In genomic region chr6:111985202-111985731, GRCh38 we compare ENCODE assay signal across 1 cellular context.
A peak's percentile ranks its signal among the peaks of the same experiment; 100 is the strongest.
TF ChIP-seq lines count a peak whose summit lies in the region.

No MANE protein-coding gene starts in this region.

TF ChIP-seq in H1, 55 proteins besides CTCF, POLR2A, EP300 and RAD21:
- TF ChIP-seq CTBP2 (IDR thresholded peaks at IDR 0.05; ENCODE audit: borderline replicate concordance, insufficient read depth, insufficient read length, low read length) (no peak), CEBPB (IDR thresholded peaks at IDR 0.05; ENCODE audit: low read depth, low read length) (no peak), GABPA (IDR thresholded peaks at IDR 0.05; ENCODE audit: borderline replicate concordance, insufficient read depth, low read length) (no peak), GTF2F1 (IDR thresholded peaks at IDR 0.05; ENCODE audit: borderline replicate concordance, low read depth, low read length) (no peak), RFX5 (IDR thresholded peaks at IDR 0.05; ENCODE audit: borderline replicate concordance, low read depth, low read length) (no peak), SIRT6 (IDR thresholded peaks at IDR 0.05; ENCODE audit: low read length) (no peak), SRF (IDR thresholded peaks at IDR 0.05; ENCODE audit: low read depth, low read length) (no peak), EGR1 (IDR thresholded peaks at IDR 0.05; ENCODE audit: borderline replicate concordance, low read depth, low read length) (no peak), TAF1 (IDR thresholded peaks at IDR 0.05; ENCODE audit: low read depth, low read length) (peak; percentile 52), POU5F1 (IDR thresholded peaks at IDR 0.05; ENCODE audit: low read depth, low read length) (no peak), JUND (IDR thresholded peaks at IDR 0.05; ENCODE audit: low read length) (peak; percentile 64), TEAD4 (IDR thresholded peaks at IDR 0.05; ENCODE audit: low read depth, low read length) (peak; percentile 85), NRF1 (IDR thresholded peaks at IDR 0.05; ENCODE audit: low read depth, low read length) (no peak), RBBP5 (IDR thresholded peaks at IDR 0.05; ENCODE audit: borderline replicate concordance, low read depth, low read length) (no peak), PHF8 (conservative IDR thresholded peaks at IDR 0.05; ENCODE audit: low read depth, low read length) (no peak), BRCA1 (IDR thresholded peaks at IDR 0.05; ENCODE audit: low read depth, low read length) (no peak), SP1 (IDR thresholded peaks at IDR 0.05; ENCODE audit: low read depth, low read length) (peak; percentile 91), JUN (IDR thresholded peaks at IDR 0.05; ENCODE audit: low read depth, low read length) (no peak), YY1 (IDR thresholded peaks at IDR 0.05; ENCODE audit: low read depth, low read length) (0 out of 2 replicates have a peak, but pooled peaks have one; percentile 21), RNF2 (IDR thresholded peaks at IDR 0.05; ENCODE audit: borderline replicate concordance, low read depth, low read length, missing control alignments, poor library complexity, severe bottlenecking) (no peak), CHD1 (IDR thresholded peaks at IDR 0.05; ENCODE audit: low read depth, low read length) (no peak), ZNF274 (IDR thresholded peaks at IDR 0.05; ENCODE audit: borderline replicate concordance, extremely low read depth, low read length) (no peak), TAF7 (optimal IDR thresholded peaks at IDR 0.05; ENCODE audit: borderline replicate concordance, low read depth, low read length) (no peak), TCF12 (IDR thresholded peaks at IDR 0.05; ENCODE audit: low read depth, low read length) (no peak), MAFK (IDR thresholded peaks at IDR 0.05; ENCODE audit: low read depth, low read length) (no peak), CBX5 (IDR thresholded peaks at IDR 0.05; ENCODE audit: low read depth, low read length) (no peak), BCL11A (IDR thresholded peaks at IDR 0.05; ENCODE audit: low read depth in 2 of 2, low read length in 2 of 2) (no peak), CHD7 (IDR thresholded peaks at IDR 0.05; ENCODE audit: insufficient replicate concordance, low read length) (peak; percentile 56), KDM4A (IDR thresholded peaks at IDR 0.05; ENCODE audit: low read depth, low read length, severe bottlenecking) (no peak), BACH1 (IDR thresholded peaks at IDR 0.05; ENCODE audit: low read length) (no peak), HDAC6 (IDR thresholded peaks at IDR 0.05; ENCODE audit: low read depth, low read length) (no peak), CHD2 (IDR thresholded peaks at IDR 0.05; ENCODE audit: low read length) (0 out of 2 replicates have a peak, but pooled peaks have one; percentile 13), SIN3A (conservative IDR thresholded peaks at IDR 0.05 in 1 of 2, IDR thresholded peaks at IDR 0.05 in 1 of 2; ENCODE audit: low read depth in 1 of 2, low read length in 2 of 2) (no peak), TBP (IDR thresholded peaks at IDR 0.05; ENCODE audit: low read depth, low read length) (no peak), NANOG (IDR thresholded peaks at IDR 0.05; ENCODE audit: insufficient read depth, low read depth, low read length, poor library complexity, severe bottlenecking) (no peak), HDAC2 (IDR thresholded peaks at IDR 0.05; ENCODE audit: borderline replicate concordance in 1 of 2, low read depth in 2 of 2, low read length in 2 of 2) (no peak), CREB1 (IDR thresholded peaks at IDR 0.05) (no peak), SAP30 (IDR thresholded peaks at IDR 0.05; ENCODE audit: insufficient read depth, insufficient replicate concordance, low read length) (no peak), RXRA (IDR thresholded peaks at IDR 0.05; ENCODE audit: insufficient read depth, low read depth, low read length) (no peak), SP4 (IDR thresholded peaks at IDR 0.05; ENCODE audit: low read length) (no peak), SUZ12 (IDR thresholded peaks at IDR 0.05; ENCODE audit: low read length) (no peak), ASH2L (IDR thresholded peaks at IDR 0.05; ENCODE audit: low read length) (peak; percentile 97), POLR2AphosphoS5 (IDR thresholded peaks at IDR 0.05; ENCODE audit: low read depth, low read length) (peak; percentile 40; the same call in 1 of the 2 replicates), KDM5A (IDR thresholded peaks at IDR 0.05; ENCODE audit: low read length) (no peak), SIX5 (IDR thresholded peaks at IDR 0.05; ENCODE audit: low read depth, low read length) (no peak), FOSL1 (IDR thresholded peaks at IDR 0.05; ENCODE audit: insufficient read depth, low read depth, low read length) (no peak), EZH2 (IDR thresholded peaks at IDR 0.05; ENCODE audit: low read depth, low read length, severe bottlenecking) (no peak), KDM1A (IDR thresholded peaks at IDR 0.05; ENCODE audit: borderline replicate concordance, low read length) (no peak), SP2 (IDR thresholded peaks at IDR 0.05; ENCODE audit: low read length) (no peak), CBX8 (IDR thresholded peaks at IDR 0.05; ENCODE audit: borderline replicate concordance, low read depth, low read length) (no peak)
- TF ChIP-seq, protein P1, sequence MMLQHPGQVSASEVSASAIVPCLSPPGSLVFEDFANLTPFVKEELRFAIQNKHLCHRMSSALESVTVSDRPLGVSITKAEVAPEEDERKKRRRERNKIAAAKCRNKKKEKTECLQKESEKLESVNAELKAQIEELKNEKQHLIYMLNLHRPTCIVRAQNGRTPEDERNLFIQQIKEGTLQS (IDR thresholded peaks at IDR 0.05; ENCODE audit: insufficient read depth, low read depth, low read length) = no peak
- TF ChIP-seq, protein P2, sequence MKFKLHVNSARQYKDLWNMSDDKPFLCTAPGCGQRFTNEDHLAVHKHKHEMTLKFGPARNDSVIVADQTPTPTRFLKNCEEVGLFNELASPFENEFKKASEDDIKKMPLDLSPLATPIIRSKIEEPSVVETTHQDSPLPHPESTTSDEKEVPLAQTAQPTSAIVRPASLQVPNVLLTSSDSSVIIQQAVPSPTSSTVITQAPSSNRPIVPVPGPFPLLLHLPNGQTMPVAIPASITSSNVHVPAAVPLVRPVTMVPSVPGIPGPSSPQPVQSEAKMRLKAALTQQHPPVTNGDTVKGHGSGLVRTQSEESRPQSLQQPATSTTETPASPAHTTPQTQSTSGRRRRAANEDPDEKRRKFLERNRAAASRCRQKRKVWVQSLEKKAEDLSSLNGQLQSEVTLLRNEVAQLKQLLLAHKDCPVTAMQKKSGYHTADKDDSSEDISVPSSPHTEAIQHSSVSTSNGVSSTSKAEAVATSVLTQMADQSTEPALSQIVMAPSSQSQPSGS (IDR thresholded peaks at IDR 0.05; ENCODE audit: low read length) = peak; percentile 86
- TF ChIP-seq, protein P3, sequence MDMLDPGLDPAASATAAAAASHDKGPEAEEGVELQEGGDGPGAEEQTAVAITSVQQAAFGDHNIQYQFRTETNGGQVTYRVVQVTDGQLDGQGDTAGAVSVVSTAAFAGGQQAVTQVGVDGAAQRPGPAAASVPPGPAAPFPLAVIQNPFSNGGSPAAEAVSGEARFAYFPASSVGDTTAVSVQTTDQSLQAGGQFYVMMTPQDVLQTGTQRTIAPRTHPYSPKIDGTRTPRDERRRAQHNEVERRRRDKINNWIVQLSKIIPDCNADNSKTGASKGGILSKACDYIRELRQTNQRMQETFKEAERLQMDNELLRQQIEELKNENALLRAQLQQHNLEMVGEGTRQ (IDR thresholded peaks at IDR 0.05; ENCODE audit: low read length) = peak; percentile 74
- TF ChIP-seq, protein P4, sequence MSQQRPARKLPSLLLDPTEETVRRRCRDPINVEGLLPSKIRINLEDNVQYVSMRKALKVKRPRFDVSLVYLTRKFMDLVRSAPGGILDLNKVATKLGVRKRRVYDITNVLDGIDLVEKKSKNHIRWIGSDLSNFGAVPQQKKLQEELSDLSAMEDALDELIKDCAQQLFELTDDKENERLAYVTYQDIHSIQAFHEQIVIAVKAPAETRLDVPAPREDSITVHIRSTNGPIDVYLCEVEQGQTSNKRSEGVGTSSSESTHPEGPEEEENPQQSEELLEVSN (IDR thresholded peaks at IDR 0.05) = peak; percentile 75
- TF ChIP-seq, protein P5, sequence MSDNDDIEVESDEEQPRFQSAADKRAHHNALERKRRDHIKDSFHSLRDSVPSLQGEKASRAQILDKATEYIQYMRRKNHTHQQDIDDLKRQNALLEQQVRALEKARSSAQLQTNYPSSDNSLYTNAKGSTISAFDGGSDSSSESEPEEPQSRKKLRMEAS (IDR thresholded peaks at IDR 0.05) = peak; percentile 84
